Comparison of ENCODE assay signal across 8 cellular contexts in the genomic region with DNA sequence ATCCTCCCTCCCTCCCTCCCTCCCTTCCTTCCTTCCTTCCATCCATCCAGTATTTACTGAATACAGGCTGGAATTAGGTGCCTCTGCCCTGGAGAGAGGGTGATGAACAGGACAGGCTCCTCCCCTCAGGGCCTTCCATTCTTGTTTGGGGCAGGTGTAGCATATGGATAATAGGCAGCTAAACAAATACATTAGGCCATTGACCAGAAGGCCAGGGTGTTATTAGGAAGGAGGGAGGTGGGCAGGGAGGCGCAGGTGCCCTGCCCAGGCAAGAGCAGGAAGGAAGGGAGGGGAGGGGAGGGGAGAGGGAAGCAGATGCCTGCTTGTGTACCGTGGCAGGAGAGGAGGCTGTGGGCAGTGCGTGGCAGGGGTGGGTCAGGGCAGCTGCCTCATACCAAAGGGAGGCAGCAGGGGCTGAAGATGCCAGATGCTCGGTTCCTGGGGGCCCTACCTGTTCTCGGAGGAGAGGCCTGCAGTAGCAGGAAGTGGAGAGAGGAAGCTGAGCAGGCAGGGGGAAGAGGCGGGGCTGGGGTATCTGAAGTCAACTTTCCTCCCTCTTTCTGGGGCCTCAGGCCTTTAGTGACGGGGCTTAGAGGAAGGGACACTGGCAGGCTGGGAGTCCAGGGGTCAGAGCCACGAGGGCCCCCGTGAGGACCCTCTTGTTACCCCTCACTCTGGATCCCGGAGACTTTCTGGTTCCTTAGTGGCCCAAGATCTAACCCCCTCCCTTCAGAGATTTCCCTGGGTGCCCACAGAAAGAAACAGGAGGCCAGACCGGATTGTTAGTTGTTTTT. TPM values are rescaled to one million over a fixed set of nuclear protein-coding genes. Genes with fewer than 3 reads are reported as not detected.
A peak's percentile ranks its signal among the peaks of the same experiment; 100 is the strongest.
DNase-seq lines count a peak whose midpoint lies in the region; ATAC-seq, FAIRE-seq and TF ChIP-seq lines count a peak whose summit lies in the region.

A gene with protein sequence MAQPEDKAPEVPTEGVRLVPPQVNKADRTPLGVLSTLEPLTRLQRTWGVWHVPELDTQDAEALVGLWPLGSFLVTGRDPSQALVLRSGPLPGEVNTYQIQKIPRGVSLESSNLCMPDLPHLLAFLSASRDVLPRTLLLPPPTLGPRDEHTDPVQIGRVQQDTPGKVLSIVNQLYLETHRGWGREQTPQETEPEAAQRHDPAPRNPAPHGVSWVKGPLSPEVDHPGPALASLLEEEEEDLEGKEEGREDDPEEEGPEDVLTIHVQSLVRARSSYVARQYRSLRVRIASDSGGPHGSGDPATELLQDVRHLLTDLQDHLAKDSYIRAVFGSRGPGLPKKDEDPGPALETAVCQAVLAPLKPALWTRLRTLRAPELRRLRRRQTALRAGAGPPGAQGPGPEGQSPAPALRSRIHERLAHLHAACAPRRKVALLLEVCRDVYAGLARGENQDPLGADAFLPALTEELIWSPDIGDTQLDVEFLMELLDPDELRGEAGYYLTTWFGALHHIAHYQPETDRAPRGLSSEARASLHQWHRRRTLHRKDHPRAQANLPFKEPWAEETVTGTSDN (minus strand): TSS at position 495 of the 794 bp plus-strand sequence. CDS start 1,533 bp downstream, outside the sequence.

- WGBS in K562 (ENCODE audit: insufficient coverage, low coverage, missing lambda C conversion rate): 13% methylated on average over 5 of the region's 11 CpGs

- H3K4me2 ChIP-seq in K562 (ENCODE audit: insufficient read depth, low read length): peak within 1 kb of the TSS; percentile 73

- BruUV-seq in K562 (replicated peaks; lab: Mats Ljungman, UMichigan): no TSS peak

- intact Hi-C loops in T-helper 2 cell treated with Interferon-gamma antibody and Interleukin-4, amounts not matched to agents 100 ng/mL and 5 ng/mL, for 36 hours (cut with micrococcal nuclease): loop anchor here (1.0 to 2.0 kb wide), 4 partner anchors 21 to 53 kb away; a partner anchor contains a TSS
- intact Hi-C loops in K562 (cut with micrococcal nuclease): no loop called here
- intact Hi-C loops in mucosa of descending colon (cut with DNase I, micrococcal nuclease): no loop called here

- H3K36me3 ChIP-seq in K562 (ENCODE audit: control insufficient read depth, insufficient read depth, low read length): peaks cover 5% of the 10 kb centered on the region; the same call in 1 of the 3 replicates
- no peaks in the 10 kb centered on the region for H3K36me3 ChIP-seq in mucosa of descending colon (ENCODE audit: low read depth)

- peak within 1 kb of the TSS; percentile 83 for H2AFZ ChIP-seq in K562 (ENCODE audit: low read depth, low read length)

- FAIRE-seq in K562 (lab: Jason Lieb, UNC): peak; percentile 83

- H3K9ac ChIP-seq in K562 (ENCODE audit: insufficient read depth in 1 of 2, low read depth in 2 of 2, low read length in 2 of 2): peak within 1 kb of the TSS; percentile 9 to 87; a peak in 3 of 4 replicates

- H3K4me1 ChIP-seq in K562 (replicated peaks in 1 of 2; ENCODE audit: control insufficient read depth in 2 of 2, insufficient read depth in 2 of 2, low read length in 2 of 2) (peaks cover 16 to 53% of the 10 kb centered on the region in 2 experiments; a peak in 4 of 5 replicates), mucosa of descending colon (ENCODE audit: low read depth) (peaks cover 18% of the 10 kb centered on the region)

- no peaks in the 10 kb centered on the region for H3K9me1 ChIP-seq in K562 (ENCODE audit: control insufficient read depth, insufficient read depth, low read length)

- peak within 1 kb of the TSS; percentile 96 to 99 for H3K4me3 Mint-ChIP-seq in stimulated activated naive CD8-positive, alpha-beta T cell treated with anti-CD3 and anti-CD28 coated beads, Interleukin-15, amount 100 ng/mL, for 72 hours

- DNase-seq in NCI-H1105 (lab: John Stamatoyannopoulos, UW): peak; percentile 90
- DNase-seq in K562 (ENCODE audit: extremely low read depth in 1 of 4, low spot score in 3 of 4): peak; percentile 48 to 61 (median 52)
- DNase-seq in mucosa of descending colon: peak; percentile 53 to 87 (median 65)
- DNase-seq in stimulated activated naive CD8-positive, alpha-beta T cell treated with anti-CD3 and anti-CD28 coated beads, Interleukin-15, amount 100 ng/mL, for 72 hours: peak; percentile 57 to 78
- no peak for DNase-seq in kidney glomerular epithelial cell (lab: John Stamatoyannopoulos, UW)
- no peak for DNase-seq in AG08395 (ENCODE audit: low spot score)

- H4K20me1 ChIP-seq in K562 (replicated peaks; ENCODE audit: control insufficient read depth, insufficient read depth, low read length): no peaks in the 10 kb centered on the region

- CTCF ChIA-PET in K562 (lab: Yijun Ruan, JAX; ENCODE audit: low intra/inter-chr PET ratio): no interaction called here

- H3K79me2 ChIP-seq in K562 (ENCODE audit: control insufficient read depth, insufficient read depth, low read length): no peaks in the 10 kb centered on the region

- TF ChIP-seq EP300 in K562 (IDR thresholded peaks at IDR 0.05; ENCODE audit: low read length): no peak

- no peak for TF ChIP-seq CTCF in K562 (IDR thresholded peaks at IDR 0.05 in 2 of 3, conservative IDR thresholded peaks at IDR 0.05 in 1 of 3; ENCODE audit: insufficient read depth in 2 of 3, low read depth in 1 of 3, low read length in 3 of 3)
- TF ChIP-seq CTCF in mucosa of descending colon (IDR thresholded peaks at IDR 0.05): no peak

- H3K27me3 Mint-ChIP-seq in stimulated activated naive CD8-positive, alpha-beta T cell treated with anti-CD3 and anti-CD28 coated beads, Interleukin-15, amount 100 ng/mL, for 72 hours: no peaks in the 10 kb centered on the region

- ATAC-seq in GM18511 (IDR thresholded peaks at IDR 0.05; ENCODE audit: unreplicated experiment) (peak; percentile 64), K562 (peak; percentile 82), mucosa of descending colon (peak; percentile 88)
- ATAC-seq in stimulated activated naive CD8-positive, alpha-beta T cell treated with anti-CD3 and anti-CD28 coated beads, Interleukin-15, amount 100 ng/mL, for 72 hours: peak; percentile 92

- POLR2A ChIA-PET in K562 (lab: Yijun Ruan, JAX): interaction anchor here (0.6 to 3.9 kb wide), 6 partner anchors 9 to 309 kb away, joined by 3 to 17 read pairs (median 3); no protein-coding TSS in a partner anchor

- H3K4me3 ChIP-seq in K562 (peak within 1 kb of the TSS; percentile 28), mucosa of descending colon (no peak within 1 kb of the TSS)

- H3K9me3 ChIP-seq in K562 (replicated peaks; ENCODE audit: control insufficient read depth, insufficient read depth, low read depth, low read length) (no peaks in the 10 kb centered on the region), mucosa of descending colon (no peaks in the 10 kb centered on the region)

- TF ChIP-seq RAD21 in K562 (CRISPR knock-in tag; conservative IDR thresholded peaks at IDR 0.05 in 1 of 2, IDR thresholded peaks at IDR 0.05 in 1 of 2): no peak

- H3K27ac ChIP-seq in K562 (ENCODE audit: extremely low read depth, low read depth, low read length): peak within 1 kb of the TSS; percentile 8

- no peaks in the 10 kb centered on the region for H3K27me3 ChIP-seq in K562 (ENCODE audit: control insufficient read depth in 2 of 2, insufficient read depth in 2 of 2, low read length in 2 of 2)

- 0 out of 2 replicates have a peak, but pooled peaks have one; percentile 25 for TF ChIP-seq POLR2A in K562 (conservative IDR thresholded peaks at IDR 0.05)

- H3K4me1 Mint-ChIP-seq in stimulated activated naive CD8-positive, alpha-beta T cell treated with anti-CD3 and anti-CD28 coated beads, Interleukin-15, amount 100 ng/mL, for 72 hours: peaks cover 32% of the 10 kb centered on the region

- peak within 1 kb of the TSS; percentile 99 for H3K27ac Mint-ChIP-seq in stimulated activated naive CD8-positive, alpha-beta T cell treated with anti-CD3 and anti-CD28 coated beads, Interleukin-15, amount 100 ng/mL, for 72 hours

- in situ Hi-C loops in K562 (cut with MboI): no loop called here

- H3K9me3 Mint-ChIP-seq in stimulated activated naive CD8-positive, alpha-beta T cell treated with anti-CD3 and anti-CD28 coated beads, Interleukin-15, amount 100 ng/mL, for 72 hours: no peaks in the 10 kb centered on the region

TF ChIP-seq in K562, 482 proteins besides CTCF, POLR2A, EP300 and RAD21 (continues in another document):
- TF ChIP-seq, protein P1, sequence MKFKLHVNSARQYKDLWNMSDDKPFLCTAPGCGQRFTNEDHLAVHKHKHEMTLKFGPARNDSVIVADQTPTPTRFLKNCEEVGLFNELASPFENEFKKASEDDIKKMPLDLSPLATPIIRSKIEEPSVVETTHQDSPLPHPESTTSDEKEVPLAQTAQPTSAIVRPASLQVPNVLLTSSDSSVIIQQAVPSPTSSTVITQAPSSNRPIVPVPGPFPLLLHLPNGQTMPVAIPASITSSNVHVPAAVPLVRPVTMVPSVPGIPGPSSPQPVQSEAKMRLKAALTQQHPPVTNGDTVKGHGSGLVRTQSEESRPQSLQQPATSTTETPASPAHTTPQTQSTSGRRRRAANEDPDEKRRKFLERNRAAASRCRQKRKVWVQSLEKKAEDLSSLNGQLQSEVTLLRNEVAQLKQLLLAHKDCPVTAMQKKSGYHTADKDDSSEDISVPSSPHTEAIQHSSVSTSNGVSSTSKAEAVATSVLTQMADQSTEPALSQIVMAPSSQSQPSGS (CRISPR knock-in tag; IDR thresholded peaks at IDR 0.05): no peak
- TF ChIP-seq CC2D1A (IDR thresholded peaks at IDR 0.05) (no peak), CBFB (CRISPR knock-in tag; IDR thresholded peaks at IDR 0.05) (no peak), U2AF2 (optimal IDR thresholded peaks at IDR 0.05; ENCODE audit: low read depth, low read length) (no peak), CBFA2T3 (IDR thresholded peaks at IDR 0.05) (no peak)

RNA-seq across cellular contexts. Expression of the gene that starts here (rescaled TPM):
- 59.5 and 65.6 TPM in 2 replicates for total RNA-seq in T-helper 2 cell treated with Interferon-gamma antibody and Interleukin-4, amounts not matched to agents 100 ng/mL and 5 ng/mL, for 36 hours
- 12.5 and 23.7 TPM in 2 replicates for total RNA-seq in K562 (2011; cell fraction: chromatin; rRNA removed; ENCODE audit: low replicate concordance)
- 11.8 and 15.2 TPM in 2 replicates for total RNA-seq in K562 (2011; cell fraction: nucleolus; rRNA removed)
- total RNA-seq in K562 (2011; cell fraction: nucleoplasm; rRNA removed): 11.6 and 13.7 TPM in 2 replicates
- total RNA-seq in K562 (2014; rRNA removed) (5.1 TPM in 2 replicates), K562 (2014; rRNA removed; fragmentation: Illumina TruSeq; extraction: Trizol) (3.1 and 3.7 TPM in 2 replicates), K562 (2015; rRNA removed; fragmentation: Illumina TruSeq; extraction: Trizol) (4.1 and 5.3 TPM in 2 replicates), K562 (2021) (5.9 and 6.2 TPM in 2 replicates), mucosa of descending colon (1 to 10 TPM; 3.8 to 5.4 (median 5.2) TPM)
- polyA plus RNA-seq in K562 (2011; rRNA removed) (10.9 and 17.3 TPM in 2 replicates), K562 (2014; fragmentation: Illumina TruSeq; extraction: Trizol) (3.8 and 4.9 TPM in 2 replicates), K562 (2014; fragmentation: Nextera tagmentation; extraction: Ambion mirVana) (1 to 10 TPM in 1 of 2 experiments, under 1 TPM in 1; 0.82 to 1.1 TPM), K562 (2014; rRNA removed) (4.9 and 5.0 TPM in 2 replicates)
- 10.6 and 12.7 TPM in 2 replicates for polyA plus RNA-seq in K562 (2011; cell fraction: cytosol; rRNA removed)
- 18.6 and 22.5 TPM in 2 replicates for polyA plus RNA-seq in K562 (2011; cell fraction: nucleus; rRNA removed)
- 5.2 and 22.0 TPM in 2 replicates for polyA plus RNA-seq in K562 (2012)
- polyA minus RNA-seq in K562 (2011; rRNA and poly(A)+ RNA removed): 4.1 and 5.7 TPM in 2 replicates
- polyA minus RNA-seq in K562 (2011; cell fraction: cytosol; rRNA and poly(A)+ RNA removed): 3.1 and 8.8 TPM in 2 replicates
- polyA minus RNA-seq in K562 (2011; cell fraction: nucleus; rRNA and poly(A)+ RNA removed): 6.2 and 11.0 TPM in 2 replicates

Comparison
In these comparisons a context has a peak if more than half of its experiments do, and no peak if none do; other contexts are left out.
1. DNase-seq: peak in NCI-H1105 (single experiment), K562 (4 of 4), mucosa of descending colon (3 of 3) and stimulated activated naive CD8-positive, alpha-beta T cell treated with anti-CD3 and anti-CD28 coated beads, Interleukin-15, amount 100 ng/mL, for 72 hours (2 of 2); none in kidney glomerular epithelial cell (single experiment) and AG08395 (single experiment).
2. Peak in every context shown above with its lines, with median percentiles within 50 percentile points of each other: ATAC-seq.